ENCODE assay signal across 8 cellular contexts in the genomic region with DNA sequence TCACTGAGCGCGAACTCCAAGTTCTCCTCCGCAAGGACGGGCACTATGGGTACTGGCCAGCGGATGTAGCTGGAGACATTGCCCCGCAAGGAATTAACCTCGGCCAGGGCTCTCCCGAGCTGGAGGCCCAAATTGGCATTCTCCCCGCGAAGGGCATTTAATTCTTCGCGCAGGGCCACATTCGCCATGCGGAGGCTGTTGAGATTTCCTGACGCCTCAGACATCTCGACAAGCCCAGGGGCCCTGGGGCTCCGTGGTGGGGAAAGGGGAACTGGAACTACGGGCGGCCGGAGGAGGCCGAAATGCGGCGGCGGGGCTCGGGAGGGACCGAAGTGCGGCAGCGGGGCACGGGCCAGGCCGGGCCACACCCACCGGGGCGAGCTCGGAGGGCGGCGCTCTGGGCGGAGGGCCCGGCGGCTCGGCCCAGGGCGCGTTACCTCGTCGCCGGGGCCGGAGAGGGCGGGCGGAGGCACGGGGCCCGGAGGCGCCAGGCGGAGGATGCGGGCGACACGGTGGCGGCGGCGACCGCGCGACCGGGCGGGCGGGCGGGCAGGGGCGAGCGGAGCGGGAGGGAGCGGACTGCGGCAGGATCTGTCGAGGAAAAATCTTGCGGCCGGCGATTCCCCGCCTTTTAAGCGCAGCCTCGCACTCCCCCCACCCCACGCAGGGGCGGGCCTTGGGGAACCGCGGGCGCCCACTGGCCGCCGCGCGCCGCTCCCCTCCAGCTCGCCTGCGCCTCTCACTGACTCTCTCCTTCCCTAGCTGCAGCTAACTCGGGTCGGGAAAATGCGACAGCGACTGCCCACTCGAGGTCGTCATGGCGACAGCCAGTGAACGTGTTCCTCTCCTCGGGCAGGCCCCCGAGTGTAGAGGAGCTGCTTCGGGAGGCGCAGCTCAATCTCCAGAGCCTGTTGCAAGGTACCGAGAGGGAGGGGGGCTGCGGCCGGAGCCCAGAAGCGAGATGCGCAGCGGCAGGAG. TPM values are rescaled to one million over a fixed set of nuclear protein-coding genes. Genes with fewer than 3 reads are reported as not detected.
A peak's percentile ranks its signal among the peaks of the same experiment; 100 is the strongest.
DNase-seq lines count a peak whose midpoint lies in the region; ATAC-seq and TF ChIP-seq lines count a peak whose summit lies in the region.

A gene (minus strand): TSS at position 599 of the 978 bp plus-strand sequence.

- no peaks in the 10 kb centered on the region for H3K79me2 ChIP-seq in KMS-11 (ENCODE audit: insufficient read depth, low read depth)

- peaks cover 8% of the 10 kb centered on the region for H3K4me1 Mint-ChIP-seq in activated naive CD8-positive, alpha-beta T cell (ENCODE audit: low read depth)

- no peaks in the 10 kb centered on the region for H3K27me3 ChIP-seq in BJ (ENCODE audit: control insufficient read depth, insufficient read depth, low read length)
- peaks cover 3% of the 10 kb centered on the region; the same call in 1 of the 2 replicates for H3K27me3 ChIP-seq in KMS-11 (ENCODE audit: insufficient read depth, low read depth)
- H3K27me3 ChIP-seq in suprapubic skin, result no peaks in the 10 kb centered on the region

- H3K4me3 ChIP-seq in BJ (ENCODE audit: low read depth, low read length), result peak within 1 kb of the TSS; percentile 54
- H3K4me3 ChIP-seq in KMS-11 (IDR thresholded peaks at IDR 0.05; ENCODE audit: insufficient read depth, low read depth, low read length), result no peak within 1 kb of the TSS
- H3K4me3 ChIP-seq in suprapubic skin, result peak within 1 kb of the TSS; percentile 51

- DNase-seq in BJ (ENCODE audit: low read depth) (peak; percentile 60), SHP77 treated with DMSO at 0.1 percent for 48 hours (lab: John Stamatoyannopoulos, UW) (peak; percentile 47), globus pallidus (ENCODE audit: low spot score) (peak; percentile 83), non-pigmented ciliary epithelial cell (ENCODE audit: low read depth) (peak; percentile 45), suprapubic skin (ENCODE audit: low spot score in 2 of 2) (peak; percentile 89 to 92)

- H3K27me3 Mint-ChIP-seq in activated naive CD8-positive, alpha-beta T cell, result peaks cover 5% of the 10 kb centered on the region

- H3K4me3 Mint-ChIP-seq in activated naive CD8-positive, alpha-beta T cell, result peak within 1 kb of the TSS; percentile 76

- peak within 1 kb of the TSS; percentile 61 for H2AFZ ChIP-seq in KMS-11 (ENCODE audit: low read depth)

- POLR2A ChIA-PET in BJ (lab: Charles Lee), result interaction anchor here (0.6 to 0.7 kb wide), 2 partner anchors 71 to 113 kb away, joined by 4 to 13 read pairs; no protein-coding TSS in a partner anchor

- CTCF ChIA-PET in BJ (lab: Yijun Ruan, JAX), result interaction anchor here (1.2 to 1.8 kb wide), 4 partner anchors 21 to 129 kb away, joined by 3 to 5 read pairs (median 4); no protein-coding TSS in a partner anchor

- H3K27ac Mint-ChIP-seq in activated naive CD8-positive, alpha-beta T cell, result no peak within 1 kb of the TSS

- TF ChIP-seq EP300 in suprapubic skin (IDR thresholded peaks at IDR 0.05), result no peak

- no peaks in the 10 kb centered on the region for H4K20me1 ChIP-seq in KMS-11 (ENCODE audit: insufficient read depth)

- H3K4me2 ChIP-seq in KMS-11, result peak within 1 kb of the TSS; percentile 57

- H3K36me3 Mint-ChIP-seq in activated naive CD8-positive, alpha-beta T cell, result no peaks in the 10 kb centered on the region

- H3K36me3 ChIP-seq in BJ (ENCODE audit: control insufficient read depth, insufficient read depth, low read length) (no peaks in the 10 kb centered on the region), KMS-11 (ENCODE audit: insufficient read depth) (no peaks in the 10 kb centered on the region), suprapubic skin (no peaks in the 10 kb centered on the region)

- no peak within 1 kb of the TSS; the same call in 1 of the 2 replicates for H3K9ac ChIP-seq in KMS-11

- 23% methylated on average over 18 of the region's 106 CpGs for WGBS in suprapubic skin

- H3K27ac ChIP-seq in KMS-11 (no peak within 1 kb of the TSS), suprapubic skin (peak within 1 kb of the TSS; percentile 78)

- 0 out of 2 replicates have a peak, but pooled peaks have one; percentile 0 for TF ChIP-seq CTCF in BJ (IDR thresholded peaks at IDR 0.05; ENCODE audit: insufficient read depth, low read depth, low read length)
- TF ChIP-seq CTCF in KMS-11 (conservative IDR thresholded peaks at IDR 0.05; ENCODE audit: low read depth, low read length), result no peak
- TF ChIP-seq CTCF in suprapubic skin (IDR thresholded peaks at IDR 0.05), result no peak

- H3K9me3 Mint-ChIP-seq in activated naive CD8-positive, alpha-beta T cell (ENCODE audit: low read depth), result no peaks in the 10 kb centered on the region

- H3K4me1 ChIP-seq in KMS-11 (ENCODE audit: low read depth, poor library complexity, severe bottlenecking) (no peaks in the 10 kb centered on the region), suprapubic skin (peaks cover 16% of the 10 kb centered on the region)

- no peak for TF ChIP-seq POLR2A in suprapubic skin (IDR thresholded peaks at IDR 0.05)

- no peaks in the 10 kb centered on the region for H3K9me3 ChIP-seq in suprapubic skin

- peak; percentile 58 for ATAC-seq in GM19463 (IDR thresholded peaks at IDR 0.05; ENCODE audit: unreplicated experiment)

RNA-seq across cellular contexts. Expression of the gene that starts here (rescaled TPM):
- 1.3 and 1.5 TPM in 2 replicates for polyA plus RNA-seq in BJ (2011; rRNA removed)
- polyA minus RNA-seq in BJ (2011; rRNA and poly(A)+ RNA removed), result 3.6 TPM in 2 replicates
- 1 to 10 TPM; 1.2 to 2.4 (median 1.3) TPM for total RNA-seq in suprapubic skin
